In the genomic region with DNA sequence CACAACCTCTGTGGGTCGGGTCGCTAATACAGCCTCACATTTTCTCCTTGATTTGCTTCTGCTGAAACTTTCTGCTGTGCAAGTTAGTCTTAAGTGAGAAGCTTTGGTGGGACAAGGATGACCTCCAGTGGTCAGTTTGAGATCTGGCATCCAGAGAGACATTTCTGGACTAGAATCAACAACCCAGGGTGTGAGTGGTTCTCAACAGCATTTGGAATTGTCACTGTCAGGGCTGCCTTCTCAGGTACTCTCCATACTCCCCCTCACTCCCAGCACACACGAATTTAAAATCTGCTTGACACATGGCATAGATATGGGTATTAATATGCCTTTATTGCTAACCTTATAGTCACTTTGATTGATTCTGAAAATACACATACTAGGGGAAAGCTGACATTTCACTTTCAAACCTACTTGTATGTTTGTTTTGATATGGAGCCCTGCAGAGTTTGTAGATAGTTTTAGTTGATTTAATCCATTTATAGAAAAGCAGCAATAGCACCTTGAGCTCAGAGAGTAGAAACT, we compare ENCODE assay signal across 8 cellular contexts. TPM values are rescaled to one million over a fixed set of nuclear protein-coding genes. Genes with fewer than 3 reads are reported as not detected.
DNase-seq lines count a peak whose midpoint lies in the region; ATAC-seq and TF ChIP-seq lines count a peak whose summit lies in the region.

No MANE protein-coding gene starts in this region.

- no peaks in the 10 kb centered on the region for H4K20me1 ChIP-seq in OCI-LY7 (ENCODE audit: insufficient read depth, low read length)

- peaks cover 3% of the 10 kb centered on the region for H3K4me1 ChIP-seq in OCI-LY7 (ENCODE audit: insufficient read depth, low read length, poor library complexity, severe bottlenecking)
- H3K4me1 ChIP-seq in vagina: no peaks in the 10 kb centered on the region

- no peak overlapping the region for H3K4me3 Mint-ChIP-seq in CD4-positive, alpha-beta T cell

- H3K27me3 Mint-ChIP-seq in CD4-positive, alpha-beta T cell: peaks cover 29% of the 10 kb centered on the region

- peaks cover 9% of the 10 kb centered on the region for H3K27me3 ChIP-seq in CD4-positive, alpha-beta T cell (ENCODE audit: control insufficient read depth, insufficient read depth, low read length)
- H3K27me3 ChIP-seq in vagina: no peaks in the 10 kb centered on the region

- H3K4me3 ChIP-seq in OCI-LY7 (ENCODE audit: low read depth, low read length, poor library complexity, severe bottlenecking) (no peak overlapping the region), fibroblast of villous mesenchyme (ENCODE audit: low read depth, low read length) (no peak overlapping the region), vagina (no peak overlapping the region)

- H3K36me3 Mint-ChIP-seq in CD4-positive, alpha-beta T cell (ENCODE audit: low read depth): no peaks in the 10 kb centered on the region

- no peaks in the 10 kb centered on the region for H3K9me2 ChIP-seq in OCI-LY7 (ENCODE audit: insufficient read depth, low read length)

- H3K9me3 ChIP-seq in CD4-positive, alpha-beta T cell (ENCODE audit: control insufficient read depth, low read length): no peaks in the 10 kb centered on the region
- H3K9me3 ChIP-seq in OCI-LY7 (ENCODE audit: low read length) (no peaks in the 10 kb centered on the region), vagina (no peaks in the 10 kb centered on the region)

- no TSS peak for BruUV-seq in OCI-LY7 (replicated peaks; lab: Mats Ljungman, UMichigan)

- no peaks in the 10 kb centered on the region for H3K4me1 Mint-ChIP-seq in CD4-positive, alpha-beta T cell (ENCODE audit: low read depth)

- no peak overlapping the region for H3K27ac ChIP-seq in CD4-positive, alpha-beta T cell (ENCODE audit: low read depth, low read length)
- H3K27ac ChIP-seq in OCI-LY7 (ENCODE audit: low read depth, low read length, poor library complexity, severe bottlenecking): no peak overlapping the region
- no peak overlapping the region for H3K27ac ChIP-seq in vagina

- no peaks in the 10 kb centered on the region for H3K9me3 Mint-ChIP-seq in CD4-positive, alpha-beta T cell

- no peaks in the 10 kb centered on the region for H3K79me2 ChIP-seq in OCI-LY7 (ENCODE audit: insufficient read depth, low read depth, low read length)

- peak; percentile 62 for ATAC-seq in CD4-positive, alpha-beta T cell (ENCODE audit: poor library complexity)

- H3K36me3 ChIP-seq in OCI-LY7 (ENCODE audit: insufficient read depth, low read length): no peaks in the 10 kb centered on the region
- H3K36me3 ChIP-seq in vagina: no peaks in the 10 kb centered on the region

- intact Hi-C loops in CD4-positive, alpha-beta T cell (cut with DNase I, micrococcal nuclease): loop anchor here (1.0 to 5.0 kb wide), 3 partner anchors 60 to 1054 kb away; no protein-coding TSS in a partner anchor
- intact Hi-C loops in OCI-LY7 (cut with micrococcal nuclease; ENCODE audit: unreplicated experiment) (loop anchor here (1.0 kb wide), 2 partner anchors 60 to 243 kb away; no protein-coding TSS in a partner anchor), vagina (cut with DNase I) (no loop called here)

- peak overlapping the region; percentile 6; the same call in 1 of the 2 replicates for H2AFZ ChIP-seq in OCI-LY7 (ENCODE audit: low read length)

- TF ChIP-seq CTCF in CD4-positive, alpha-beta T cell (IDR thresholded peaks at IDR 0.05): peak; percentile 80
- TF ChIP-seq CTCF in OCI-LY7 (conservative IDR thresholded peaks at IDR 0.05; ENCODE audit: low read length) (peak; percentile 86), fibroblast of villous mesenchyme (IDR thresholded peaks at IDR 0.05; ENCODE audit: insufficient read depth, low read depth, low read length) (peak; percentile 79), vagina (IDR thresholded peaks at IDR 0.05) (peak in 2 of 3 experiments; percentile 22 to 49)

- no peak overlapping the region for H3K27ac Mint-ChIP-seq in CD4-positive, alpha-beta T cell

- peak; percentile 8 to 50 (median 26) for DNase-seq in CD4-positive, alpha-beta T cell
- DNase-seq in GM19240 (ENCODE audit: insufficient read length, low spot score): peak; percentile 14
- peak; percentile 47 for DNase-seq in KG1 (lab: John Stamatoyannopoulos, UW)
- peak; percentile 73 for DNase-seq in OCI-LY7 (ENCODE audit: low spot score)
- DNase-seq in activated T-helper 1 cell treated with Interleukin-2 at 50 U/mL for 16 hours (ENCODE audit: low read depth): peak; percentile 1
- DNase-seq in fibroblast of villous mesenchyme (ENCODE audit: low read depth): peak; percentile 77
- peak; percentile 27 for DNase-seq in non-pigmented ciliary epithelial cell (ENCODE audit: low read depth)
- DNase-seq in vagina (ENCODE audit: extremely low spot score in 2 of 2): no peak

- H3K4me2 ChIP-seq in OCI-LY7 (ENCODE audit: low read length): no peak overlapping the region

- CTCF ChIA-PET in CD4-positive, alpha-beta T cell (lab: Charles Lee): interaction anchor here (0.9 to 1.6 kb wide), 3 partner anchors 10 to 62 kb away, joined by 5 to 6 read pairs (median 5); no protein-coding TSS in a partner anchor
- CTCF ChIA-PET in OCI-LY7 (lab: Charles Lee; ENCODE audit: unreplicated experiment): no interaction called here

- TF ChIP-seq POLR2A in vagina (IDR thresholded peaks at IDR 0.05): no peak

- POLR2A ChIA-PET in CD4-positive, alpha-beta T cell (lab: Charles Lee): no interaction called here
- POLR2A ChIA-PET in OCI-LY7 (lab: Charles Lee): interaction anchor here (0.5 to 1.1 kb wide), 3 partner anchors 10 to 285 kb away, joined by 3 read pairs; no protein-coding TSS in a partner anchor

RNA-seq across cellular contexts. Expression of a gene that starts 13.2 kb away (rescaled TPM):
- not detected for total RNA-seq in CD4-positive, alpha-beta T cell
- total RNA-seq in OCI-LY7 (2014; rRNA removed; shearing (Covaris generic)): not detected in 2 replicates
- not detected in 2 replicates for total RNA-seq in OCI-LY7 (2022)
- total RNA-seq in fibroblast of villous mesenchyme: not detected in 2 replicates
- not detected for total RNA-seq in vagina

RNA-seq across cellular contexts. Expression of a gene that starts 31.5 kb away (rescaled TPM):
- total RNA-seq in CD4-positive, alpha-beta T cell: 10 to 100 TPM; 49.6 to 50.4 TPM
- total RNA-seq in OCI-LY7 (2014; rRNA removed; shearing (Covaris generic)): 50.0 and 50.9 TPM in 2 replicates
- total RNA-seq in OCI-LY7 (2022) (87.8 and 97.2 TPM in 2 replicates), fibroblast of villous mesenchyme (43.8 and 51.4 TPM in 2 replicates), vagina (17.2 TPM)

Comparison
In these comparisons a context has a peak if more than half of its experiments do, and no peak if none do; other contexts are left out.
1. DNase-seq: peak in CD4-positive, alpha-beta T cell (10 of 10), GM19240 (single experiment), KG1 (single experiment), OCI-LY7 (single experiment), activated T-helper 1 cell treated with Interleukin-2 at 50 U/mL for 16 hours (single experiment), fibroblast of villous mesenchyme (single experiment) and non-pigmented ciliary epithelial cell (single experiment); none in vagina (0 of 2).
2. CTCF ChIP-seq: peak in every context shown above with its lines; median percentile 86 in OCI-LY7; 80 in CD4-positive, alpha-beta T cell; 79 in fibroblast of villous mesenchyme; 36 in vagina.